Comparison of ENCODE assay signal across 10 cellular contexts in genomic region chr1:201593200-201593828, GRCh38. TPM values are rescaled to one million over a fixed set of nuclear protein-coding genes. Genes with fewer than 3 reads are reported as not detected.
A peak's percentile ranks its signal among the peaks of the same experiment; 100 is the strongest.
DNase-seq lines count a peak whose midpoint lies in the region; ATAC-seq, FAIRE-seq and TF ChIP-seq lines count a peak whose summit lies in the region.
"Had no signal": no experiment of that assay in that cellular context is flagged by ENCODE, and none has a peak within 500 bp of the region (broad histone marks: within the 10 kb centered on the region; RNA-seq: fewer than 3 reads in every experiment).

No MANE protein-coding gene starts in this region.

- no peak overlapping the region for H3K4me3 Mint-ChIP-seq in stimulated activated naive B cell treated with anti-CD40 and anti-IgM and Interleukin-4, amounts not matched to agents 10 μg/mL and 1 μg/mL and 100 μg/mL, for 72 hours

- peaks cover 0 to 4% of the 10 kb centered on the region in 2 donors for H3K27me3 Mint-ChIP-seq in stimulated activated naive B cell treated with anti-CD40 and anti-IgM and Interleukin-4, amounts not matched to agents 10 μg/mL and 1 μg/mL and 100 μg/mL, for 72 hours

- H3K27me3 ChIP-seq in ovary = no peaks in the 10 kb centered on the region

- TF ChIP-seq POLR2A in ovary (IDR thresholded peaks at IDR 0.05) = no peak
- no peak for TF ChIP-seq POLR2A in GM18505 (IDR thresholded peaks at IDR 0.05; ENCODE audit: borderline replicate concordance, extremely low read depth, insufficient read depth, insufficient read length)

- FAIRE-seq in kidney (lab: Jason Lieb, UNC) = no peak
- FAIRE-seq: GM12878 had no signal

- intact Hi-C loops in ovary (cut with DNase I) = no loop called here
- intact Hi-C loops in kidney (cut with DNase I) = no loop called here

- DNase-seq in ELF-1 (ENCODE audit: low read depth, low spot score) (peak; percentile 33), ovary (peak in 1 of 5 donors; percentile 71), kidney (no peak), foreskin melanocyte (no peak)
- DNase-seq in stimulated activated naive B cell treated with anti-CD40 and anti-IgM and Interleukin-4, amounts not matched to agents 10 μg/mL and 1 μg/mL and 100 μg/mL, for 72 hours = no peak
- DNase-seq: posterior cingulate gyrus had no signal

- ATAC-seq in esophagus mucosa (peak; percentile 25), GM18505 (IDR thresholded peaks at IDR 0.05; ENCODE audit: unreplicated experiment) (no peak)
- no peak for ATAC-seq in stimulated activated naive B cell treated with anti-CD40 and anti-IgM and Interleukin-4, amounts not matched to agents 10 μg/mL and 1 μg/mL and 100 μg/mL, for 72 hours (replicated peaks)
- ATAC-seq: GM12878 had no signal

- 38 to 55% (median 52%) methylated on average over 7 of the region's 7 CpGs for WGBS in ovary, 3 donors

- TF ChIP-seq CTCF in ovary (IDR thresholded peaks at IDR 0.05) (no peak), kidney (IDR thresholded peaks at IDR 0.05; ENCODE audit: borderline replicate concordance, extremely low read depth, insufficient read depth) (no peak)

- H3K9me3 Mint-ChIP-seq in stimulated activated naive B cell treated with anti-CD40 and anti-IgM and Interleukin-4, amounts not matched to agents 10 μg/mL and 1 μg/mL and 100 μg/mL, for 72 hours = no peaks in the 10 kb centered on the region

- H3K9me3 ChIP-seq in ovary = no peaks in the 10 kb centered on the region
- no peaks in the 10 kb centered on the region for H3K9me3 ChIP-seq in kidney (ENCODE audit: control insufficient read depth in 1 of 2, low read length in 2 of 2)

- no peaks in the 10 kb centered on the region for H3K4me1 ChIP-seq in ovary (ENCODE audit: insufficient read depth)
- peaks cover 0 to under 1% of the 10 kb centered on the region in 2 donors for H3K4me1 ChIP-seq in kidney (ENCODE audit: control insufficient read depth in 1 of 2, insufficient read depth in 1 of 2, low read depth in 1 of 2, low read length in 2 of 2)

- H3K9ac ChIP-seq in kidney (ENCODE audit: low read length in 2 of 2) = no peak overlapping the region

- no peaks in the 10 kb centered on the region for H3K36me3 Mint-ChIP-seq in stimulated activated naive B cell treated with anti-CD40 and anti-IgM and Interleukin-4, amounts not matched to agents 10 μg/mL and 1 μg/mL and 100 μg/mL, for 72 hours

- peak; percentile 57 for TF ChIP-seq EP300 in ovary (IDR thresholded peaks at IDR 0.05)

- H3K4me3 ChIP-seq in ovary (no peak overlapping the region), kidney (ENCODE audit: low read length in 2 of 2) (no peak overlapping the region)
- H3K4me3 ChIP-seq: GM12878 had no signal

- no peaks in the 10 kb centered on the region for H3K36me3 ChIP-seq in ovary
- no peaks in the 10 kb centered on the region for H3K36me3 ChIP-seq in kidney (ENCODE audit: control insufficient read depth in 1 of 2, insufficient read depth in 2 of 2, low read length in 2 of 2)

- H3K27ac ChIP-seq in ovary (no peak overlapping the region), kidney (ENCODE audit: low read depth in 2 of 2, low read length in 2 of 2) (no peak overlapping the region)

- no peak overlapping the region for H3K27ac Mint-ChIP-seq in stimulated activated naive B cell treated with anti-CD40 and anti-IgM and Interleukin-4, amounts not matched to agents 10 μg/mL and 1 μg/mL and 100 μg/mL, for 72 hours

- peaks cover 0 to 3% of the 10 kb centered on the region in 2 donors for H3K4me1 Mint-ChIP-seq in stimulated activated naive B cell treated with anti-CD40 and anti-IgM and Interleukin-4, amounts not matched to agents 10 μg/mL and 1 μg/mL and 100 μg/mL, for 72 hours

TF ChIP-seq in PFSK-1, 5 proteins besides CTCF, POLR2A, EP300 and RAD21:
- peak; percentile 51 to 85; a peak in 3 of 4 replicates for TF ChIP-seq REST (IDR thresholded peaks at IDR 0.05; ENCODE audit: insufficient read depth in 1 of 2, low read depth in 2 of 2, low read length in 2 of 2)
- TF ChIP-seq POLR2AphosphoS5 (IDR thresholded peaks at IDR 0.05; ENCODE audit: low read depth, low read length) = peak; percentile 53
- peak; percentile 84; the same call in 1 of the 2 replicates for TF ChIP-seq SIN3A (IDR thresholded peaks at IDR 0.05; ENCODE audit: borderline replicate concordance, insufficient read depth, low read length)
- TF ChIP-seq FOXP2 (optimal IDR thresholded peaks at IDR 0.05; ENCODE audit: borderline replicate concordance, extremely low read depth, extremely low read length, insufficient read depth) = no peak
- peak; percentile 26; the same call in 1 of the 2 replicates for TF ChIP-seq TAF1 (IDR thresholded peaks at IDR 0.05; ENCODE audit: borderline replicate concordance, insufficient read depth, low read length)

RNA-seq across cellular contexts. Expression of gene NAV1, which starts 54.4 kb away (rescaled TPM):
- polyA plus RNA-seq in PFSK-1 (2012; ENCODE audit: insufficient read length, low read depth) = 17.4 TPM
- 26.4 TPM for total RNA-seq in esophagus mucosa
- 10 to 100 TPM in 4 of 7 donors, 1 to 10 TPM in 3; 6.2 to 19.6 (median 11.3) TPM for total RNA-seq in ovary
- 10 to 100 TPM in 1 of 2 donors, 1 to 10 TPM in 1; 3.4 to 17.3 TPM for polyA plus RNA-seq in ovary
- total RNA-seq in kidney = 23.0 TPM
- polyA plus RNA-seq in kidney (ENCODE audit: insufficient read depth, low read depth, low replicate concordance) = 1.7 TPM
